34 cellular contexts compared by ENCODE assay signal in the genomic region with DNA sequence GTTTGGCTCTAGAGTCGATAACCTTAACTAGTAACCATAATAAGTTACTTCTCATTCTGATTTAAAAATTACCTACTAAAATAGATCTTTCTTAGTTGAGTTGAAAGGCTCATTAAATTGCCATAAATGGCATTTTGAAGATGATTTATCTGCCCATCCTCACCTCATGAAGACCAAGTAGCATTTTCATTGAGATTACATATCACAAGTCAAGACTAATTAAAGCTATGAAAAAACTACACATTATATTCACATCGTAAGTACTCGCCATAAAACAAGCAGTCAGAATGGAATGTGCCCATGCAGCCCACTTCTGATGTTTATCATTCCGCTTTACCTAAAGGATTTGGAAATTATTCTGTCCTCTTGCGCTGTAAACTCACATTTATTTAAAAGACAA.
"Had no signal": no experiment of that assay in that cellular context is flagged by ENCODE, and none has a peak within 500 bp of the region (broad histone marks: within the 10 kb centered on the region; RNA-seq: fewer than 3 reads in every experiment).

No MANE protein-coding gene starts in this region.

- H3K27me3 Mint-ChIP-seq: activated B cell treated with CpG ODN at 0.5 μM for 24 hours; activated CD4-positive, alpha-beta memory T cell treated with anti-CD3 and anti-CD28 coated beads, Interleukin-2, amount 10 ng/mL, durations not matched to agents 7 days and 5 days; activated CD4-positive, alpha-beta T cell treated with anti-CD3 and anti-CD28 coated beads, Interleukin-2, amount 10 ng/mL, durations not matched to agents 7 days and 5 days; activated CD8-positive, alpha-beta memory T cell treated with anti-CD3 and anti-CD28 coated beads, Interleukin-2, amount 10 ng/mL, durations not matched to agents 7 days and 5 days; activated naive CD8-positive, alpha-beta T cell treated with anti-CD3 and anti-CD28 coated beads for 36 hours; activated T-cell treated with anti-CD3 and anti-CD28 coated beads, Interleukin-2, amount 50 U/mL, for 24 hours; brain; central memory CD8-positive, alpha-beta T cell had no signal

- H3K36me3 ChIP-seq: adrenal gland, ascending aorta had no signal

- H3K4me3 Mint-ChIP-seq: activated B cell treated with CpG ODN at 0.5 μM for 24 hours; activated CD4-positive, alpha-beta memory T cell treated with anti-CD3 and anti-CD28 coated beads, Interleukin-2, amount 10 ng/mL, durations not matched to agents 7 days and 5 days; activated CD4-positive, alpha-beta T cell treated with anti-CD3 and anti-CD28 coated beads, Interleukin-2, amount 10 ng/mL, durations not matched to agents 7 days and 5 days; activated CD8-positive, alpha-beta memory T cell treated with anti-CD3 and anti-CD28 coated beads, Interleukin-2, amount 10 ng/mL, durations not matched to agents 7 days and 5 days; activated CD8-positive, alpha-beta T cell treated with anti-CD3 and anti-CD28 coated beads, Interleukin-2, amount 10 ng/mL, durations not matched to agents 7 days and 5 days; activated naive CD4-positive, alpha-beta T cell treated with anti-CD3 and anti-CD28 coated beads for 36 hours; activated naive CD8-positive, alpha-beta T cell treated with anti-CD3 and anti-CD28 coated beads for 36 hours; activated T-cell treated with anti-CD3 and anti-CD28 coated beads, Interleukin-2, amount 50 U/mL, for 24 hours; brain; central memory CD8-positive, alpha-beta T cell; T-helper 1 cell treated with Interleukin-12 subunit alpha and Interleukin-12 subunit beta and Interleukin-4 antibody, amounts not matched to agents 30 μg/mL and 1 μg/mL, for 36 hours; T-helper 2 cell treated with Interferon-gamma antibody and Interleukin-4, amounts not matched to agents 5 μg/mL and 100 μg/mL, for 36 hours had no signal

- ATAC-seq: activated CD8-positive, alpha-beta memory T cell treated with anti-CD3 and anti-CD28 coated beads, Interleukin-2, amount 10 ng/mL, durations not matched to agents 7 days and 5 days; activated CD8-positive, alpha-beta T cell treated with anti-CD3 and anti-CD28 coated beads, Interleukin-2, amount 10 ng/mL, durations not matched to agents 7 days and 5 days; activated naive CD4-positive, alpha-beta T cell treated with anti-CD3 and anti-CD28 coated beads, Interleukin-2, amount 50 U/mL, for 72 hours had no signal

- H3K27me3 ChIP-seq: adrenal gland, ascending aorta, cardiac muscle cell had no signal

- H3K27ac Mint-ChIP-seq: activated B cell treated with CpG ODN at 0.5 μM for 24 hours; activated CD4-positive, alpha-beta memory T cell treated with anti-CD3 and anti-CD28 coated beads, Interleukin-2, amount 10 ng/mL, durations not matched to agents 7 days and 5 days; activated CD4-positive, alpha-beta T cell treated with anti-CD3 and anti-CD28 coated beads, Interleukin-2, amount 10 ng/mL, durations not matched to agents 7 days and 5 days; activated CD8-positive, alpha-beta memory T cell treated with anti-CD3 and anti-CD28 coated beads, Interleukin-2, amount 10 ng/mL, durations not matched to agents 7 days and 5 days; activated CD8-positive, alpha-beta T cell treated with anti-CD3 and anti-CD28 coated beads, Interleukin-2, amount 10 ng/mL, durations not matched to agents 7 days and 5 days; activated naive CD4-positive, alpha-beta T cell treated with anti-CD3 and anti-CD28 coated beads for 36 hours; activated naive CD4-positive, alpha-beta T cell treated with anti-CD3 and anti-CD28 coated beads, Interleukin-2, amount 50 U/mL, for 72 hours; activated naive CD8-positive, alpha-beta T cell treated with anti-CD3 and anti-CD28 coated beads for 36 hours; activated T-cell treated with anti-CD3 and anti-CD28 coated beads, Interleukin-2, amount 50 U/mL, for 24 hours; brain; T-helper 1 cell treated with Interleukin-12 subunit alpha and Interleukin-12 subunit beta and Interleukin-4 antibody, amounts not matched to agents 30 μg/mL and 1 μg/mL, for 36 hours; T-helper 2 cell treated with Interferon-gamma antibody and Interleukin-4, amounts not matched to agents 5 μg/mL and 100 μg/mL, for 36 hours had no signal

- H3K4me3 ChIP-seq: adrenal gland, ascending aorta, cardiac muscle cell had no signal

- DNase-seq: activated B cell treated with CpG ODN at 0.5 μM for 24 hours; activated CD4-positive, alpha-beta memory T cell treated with anti-CD3 and anti-CD28 coated beads, Interleukin-2, amount 10 ng/mL, durations not matched to agents 7 days and 5 days; activated CD4-positive, alpha-beta T cell treated with anti-CD3 and anti-CD28 coated beads for 48 hours; activated CD4-positive, alpha-beta T cell treated with anti-CD3 and anti-CD28 coated beads, Interleukin-2, amount 10 ng/mL, durations not matched to agents 7 days and 5 days; activated CD4-positive, alpha-beta T cell treated with anti-CD3 and anti-CD28 coated beads, Interleukin-2, amount 50 U/mL, for 48 hours; activated CD4-positive, CD25-positive, alpha-beta regulatory T cell treated with anti-CD3 and anti-CD28 coated beads, Interleukin-2, amount 50 U/mL, for 72 hours; activated CD8-positive, alpha-beta memory T cell treated with anti-CD3 and anti-CD28 coated beads for 24 hours; activated CD8-positive, alpha-beta memory T cell treated with anti-CD3 and anti-CD28 coated beads, Interleukin-2, amount 10 ng/mL, durations not matched to agents 7 days and 5 days; activated CD8-positive, alpha-beta memory T cell treated with anti-CD3 and anti-CD28 coated beads, Interleukin-2, amount 50 U/mL, for 48 hours; activated CD8-positive, alpha-beta T cell treated with anti-CD3 and anti-CD28 coated beads, Interleukin-2, amount 10 ng/mL, durations not matched to agents 7 days and 5 days; activated effector memory CD4-positive, alpha-beta T cell treated with anti-CD3 and anti-CD28 coated beads, Interleukin-2, amount 50 U/mL, for 16 hours; activated gamma-delta T cell treated with Interleukin-2 at 50 U/mL for 16 hours; activated naive CD4-positive, alpha-beta T cell; activated naive CD4-positive, alpha-beta T cell treated with anti-CD3 and anti-CD28 coated beads for 36 hours; activated naive CD4-positive, alpha-beta T cell treated with anti-CD3 and anti-CD28 coated beads, Interleukin-2, amount 50 U/mL, for 16 hours; activated naive CD8-positive, alpha-beta T cell treated with anti-CD3 and anti-CD28 coated beads for 36 hours; activated T-cell treated with anti-CD3 and anti-CD28 coated beads, Interleukin-2, amount 50 U/mL, for 24 hours; activated T-cell treated with anti-CD3 and anti-CD28 coated beads, Interleukin-2, amount 50 U/mL, for 48 hours; adrenal gland; amygdala; anterior cingulate cortex; caudate nucleus; cerebellar nuclear complex; T-helper 1 cell; T-helper 2 cell; T-helper 9 cell had no signal

- H3K9me3 ChIP-seq: adrenal gland, ascending aorta had no signal

- H3K4me1 ChIP-seq: ascending aorta had no signal

- H3K36me3 Mint-ChIP-seq: activated CD8-positive, alpha-beta memory T cell treated with anti-CD3 and anti-CD28 coated beads, Interleukin-2, amount 10 ng/mL, durations not matched to agents 7 days and 5 days; activated naive CD4-positive, alpha-beta T cell treated with anti-CD3 and anti-CD28 coated beads, Interleukin-2, amount 50 U/mL, for 72 hours; activated naive CD8-positive, alpha-beta T cell treated with anti-CD3 and anti-CD28 coated beads for 36 hours; brain had no signal

- H3K4me1 Mint-ChIP-seq: activated B cell treated with CpG ODN at 0.5 μM for 24 hours; activated CD4-positive, alpha-beta memory T cell treated with anti-CD3 and anti-CD28 coated beads, Interleukin-2, amount 10 ng/mL, durations not matched to agents 7 days and 5 days; activated CD4-positive, alpha-beta T cell treated with anti-CD3 and anti-CD28 coated beads, Interleukin-2, amount 10 ng/mL, durations not matched to agents 7 days and 5 days; activated CD8-positive, alpha-beta memory T cell treated with anti-CD3 and anti-CD28 coated beads, Interleukin-2, amount 10 ng/mL, durations not matched to agents 7 days and 5 days; activated naive CD8-positive, alpha-beta T cell treated with anti-CD3 and anti-CD28 coated beads for 36 hours; brain; central memory CD8-positive, alpha-beta T cell had no signal

- H3K9me3 Mint-ChIP-seq: activated B cell treated with CpG ODN at 0.5 μM for 24 hours; activated CD4-positive, alpha-beta memory T cell treated with anti-CD3 and anti-CD28 coated beads, Interleukin-2, amount 10 ng/mL, durations not matched to agents 7 days and 5 days; activated CD4-positive, alpha-beta T cell treated with anti-CD3 and anti-CD28 coated beads, Interleukin-2, amount 10 ng/mL, durations not matched to agents 7 days and 5 days; activated naive CD4-positive, alpha-beta T cell treated with anti-CD3 and anti-CD28 coated beads for 36 hours; activated naive CD4-positive, alpha-beta T cell treated with anti-CD3 and anti-CD28 coated beads, Interleukin-2, amount 50 U/mL, for 72 hours; activated naive CD8-positive, alpha-beta T cell treated with anti-CD3 and anti-CD28 coated beads for 36 hours; brain; central memory CD8-positive, alpha-beta T cell; T-helper 1 cell treated with Interleukin-12 subunit alpha and Interleukin-12 subunit beta and Interleukin-4 antibody, amounts not matched to agents 30 μg/mL and 1 μg/mL, for 36 hours; T-helper 2 cell treated with Interferon-gamma antibody and Interleukin-4, amounts not matched to agents 5 μg/mL and 100 μg/mL, for 36 hours had no signal

- H3K27ac ChIP-seq: adrenal gland, ascending aorta, cardiac muscle cell, VCaP had no signal
